Comparison of ENCODE assay signal across 2 cellular contexts in genomic region chr9:134253596-134254205, GRCh38.
TF ChIP-seq lines count a peak whose summit lies in the region.

No MANE protein-coding gene starts in this region.

TF ChIP-seq in SK-N-SH treated with all-trans-retinoic acid at 6 μM for 48 hours, 23 proteins besides CTCF, POLR2A, EP300 and RAD21 (continued from another document):
- TF ChIP-seq SNAI2 (CRISPR knock-in tag; IDR thresholded peaks at IDR 0.05) (no peak), PATZ1 (CRISPR knock-in tag; IDR thresholded peaks at IDR 0.05; ENCODE audit: borderline replicate concordance) (no peak)

TF ChIP-seq in SK-N-SH, 30 proteins besides CTCF, POLR2A, EP300 and RAD21 (continued from another document):
- TF ChIP-seq TAF1 (IDR thresholded peaks at IDR 0.05; ENCODE audit: borderline replicate concordance, low read depth, low read length) (no peak), ZBTB33 (IDR thresholded peaks at IDR 0.05; ENCODE audit: borderline replicate concordance, low read depth) (no peak), RFX5 (IDR thresholded peaks at IDR 0.05; ENCODE audit: low read length) (no peak), NRF1 (IDR thresholded peaks at IDR 0.05; ENCODE audit: low read depth, low read length) (no peak), CHD2 (IDR thresholded peaks at IDR 0.05; ENCODE audit: low read length, partially characterized antibody) (no peak), ELF1 (IDR thresholded peaks at IDR 0.05) (no peak), PBX3 (IDR thresholded peaks at IDR 0.05) (no peak), EZH2phosphoT487 (IDR thresholded peaks at IDR 0.05; ENCODE audit: borderline replicate concordance, low read depth) (no peak)
